ENCODE assay signal across 20 cellular contexts in the genomic region with DNA sequence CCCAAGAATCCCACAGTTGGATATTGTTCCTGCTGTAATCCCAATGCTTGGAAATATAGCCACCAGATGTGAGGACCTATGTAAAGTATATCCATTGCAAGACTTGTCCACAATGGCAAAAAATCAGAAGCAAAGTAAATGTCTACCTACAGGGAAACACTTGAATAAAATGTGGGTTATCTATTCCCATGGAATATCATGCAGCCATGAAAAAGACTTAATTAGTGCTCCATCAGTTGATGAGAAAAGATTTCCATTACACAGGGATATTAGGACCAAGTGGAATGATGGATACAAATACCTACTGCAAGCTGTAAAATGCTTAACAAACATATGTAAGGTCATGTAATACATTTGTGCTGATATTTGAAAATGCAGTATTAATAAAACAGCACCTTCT.
DNase-seq lines count a peak whose midpoint lies in the region; ATAC-seq, FAIRE-seq and TF ChIP-seq lines count a peak whose summit lies in the region.
"Had no signal": no experiment of that assay in that cellular context is flagged by ENCODE, and none has a peak within 500 bp of the region (broad histone marks: within the 10 kb centered on the region; RNA-seq: fewer than 3 reads in every experiment).

No MANE protein-coding gene starts in this region.

- no peaks in the 10 kb centered on the region for H3K79me2 ChIP-seq in K562 (ENCODE audit: control insufficient read depth, insufficient read depth, low read length)

- no peak overlapping the region for H3K4me3 ChIP-seq in K562
- H3K4me3 ChIP-seq: BLaER1 had no signal

- no peak for TF ChIP-seq CTCF in K562 (IDR thresholded peaks at IDR 0.05 in 2 of 3, conservative IDR thresholded peaks at IDR 0.05 in 1 of 3; ENCODE audit: insufficient read depth in 2 of 3, low read depth in 1 of 3, low read length in 3 of 3)

- ATAC-seq in K562 = no peak
- ATAC-seq in HG03354 (IDR thresholded peaks at IDR 0.05; ENCODE audit: poor library complexity, severe bottlenecking, unreplicated experiment) = no peak

- no peaks in the 10 kb centered on the region for H3K9me1 ChIP-seq in K562 (ENCODE audit: control insufficient read depth, insufficient read depth, low read length)

- H3K9ac ChIP-seq in K562 (ENCODE audit: insufficient read depth in 1 of 2, low read depth in 2 of 2, low read length in 2 of 2) = no peak overlapping the region
- H3K9ac ChIP-seq: BLaER1 had no signal

- H3K36me3 ChIP-seq in K562 (ENCODE audit: control insufficient read depth, insufficient read depth, low read length) = no peaks in the 10 kb centered on the region; the same call in 2 of the 3 replicates

- FAIRE-seq in H54 (lab: Jason Lieb, UNC) (peak; percentile 62), K562 (lab: Jason Lieb, UNC) (no peak)
- FAIRE-seq: A204.1, G401.6, GM12891, GM19239 had no signal

- in situ Hi-C loops in K562 (cut with MboI) = no loop called here

- no peak overlapping the region for H2AFZ ChIP-seq in K562 (ENCODE audit: low read depth, low read length)

- H3K4me2 ChIP-seq in K562 (ENCODE audit: insufficient read depth, low read length) = no peak overlapping the region
- H3K4me2 ChIP-seq: BLaER1 had no signal

- H4K20me1 ChIP-seq in K562 (replicated peaks; ENCODE audit: control insufficient read depth, insufficient read depth, low read length) = no peaks in the 10 kb centered on the region
- H4K20me1 ChIP-seq: BLaER1 had no signal

- no peak for TF ChIP-seq EP300 in K562 (IDR thresholded peaks at IDR 0.05; ENCODE audit: low read length)

- BruUV-seq in K562 (replicated peaks; lab: Mats Ljungman, UMichigan) = no TSS peak

- H3K27me3 ChIP-seq in K562 (ENCODE audit: control insufficient read depth in 2 of 2, insufficient read depth in 2 of 2, low read length in 2 of 2) = no peaks in the 10 kb centered on the region
- H3K27me3 ChIP-seq: BE2C, BLaER1 had no signal

- POLR2A ChIA-PET in K562 (lab: Yijun Ruan, JAX) = interaction anchor here (0.6 to 1.5 kb wide), 2 partner anchors 17 to 21 kb away, joined by 3 to 4 read pairs; no protein-coding TSS in a partner anchor

- TF ChIP-seq RAD21 in K562 (CRISPR knock-in tag; conservative IDR thresholded peaks at IDR 0.05 in 1 of 2, IDR thresholded peaks at IDR 0.05 in 1 of 2) = no peak

- no peaks in the 10 kb centered on the region for H3K9me3 ChIP-seq in K562 (replicated peaks; ENCODE audit: control insufficient read depth, insufficient read depth, low read depth, low read length)
- H3K9me3 ChIP-seq: BE2C, BLaER1 had no signal

- H3K4me1 ChIP-seq in K562 (replicated peaks in 1 of 2; ENCODE audit: control insufficient read depth in 2 of 2, insufficient read depth in 2 of 2, low read length in 2 of 2) = peaks cover 0 to 3% of the 10 kb centered on the region in 2 experiments; a peak in 1 of 5 replicates
- H3K4me1 ChIP-seq: BE2C, BLaER1 had no signal

- DNase-seq in H54 (ENCODE audit: insufficient read length, low spot score) = no peak
- DNase-seq in K562 (ENCODE audit: extremely low read depth in 1 of 4, low spot score in 3 of 4) = no peak
- DNase-seq in NCI-H82 (lab: John Stamatoyannopoulos, UW) = no peak
- DNase-seq in hypothalamus (lab: John Stamatoyannopoulos, UW) = no peak
- DNase-seq: 8988T; ACHN; BE2C; C1 segment of cervical spinal cord; CD4-positive, alpha-beta memory T cell; CD4-positive, CD25-positive, alpha-beta regulatory T cell; CD8-positive, alpha-beta memory T cell; COR-L47; DMS79 treated with DMSO at 0.1 percent for 48 hours; GF-D8 had no signal

- CTCF ChIA-PET in K562 (lab: Yijun Ruan, JAX; ENCODE audit: low intra/inter-chr PET ratio) = no interaction called here

- no peak for TF ChIP-seq POLR2A in H54 (IDR thresholded peaks at IDR 0.05; ENCODE audit: low read depth, low read length)
- no peak for TF ChIP-seq POLR2A in K562 (conservative IDR thresholded peaks at IDR 0.05)

- intact Hi-C loops in K562 (cut with micrococcal nuclease) = no loop called here

- H3K27ac ChIP-seq in K562 (ENCODE audit: extremely low read depth, low read depth, low read length) = no peak overlapping the region
- H3K27ac ChIP-seq: BLaER1 had no signal

TF ChIP-seq in K562, 482 proteins besides CTCF, POLR2A, EP300 and RAD21:
- TF ChIP-seq ZNF609 (CRISPR knock-in tag; IDR thresholded peaks at IDR 0.05; ENCODE audit: borderline replicate concordance) (no peak), ZNF263 (CRISPR knock-in tag; IDR thresholded peaks at IDR 0.05; ENCODE audit: borderline replicate concordance) (no peak), ZNF146 (CRISPR knock-in tag; IDR thresholded peaks at IDR 0.05; ENCODE audit: unreplicated experiment) (peak; percentile 85), RBM25 (IDR thresholded peaks at IDR 0.05; ENCODE audit: low read depth, low read length, severe bottlenecking) (peak; percentile 32), DMBX1 (CRISPR knock-in tag; IDR thresholded peaks at IDR 0.05; ENCODE audit: borderline replicate concordance) (no peak), KAT2B (IDR thresholded peaks at IDR 0.05; ENCODE audit: low read depth, low read length) (no peak), BCL6 (CRISPR knock-in tag; IDR thresholded peaks at IDR 0.05) (no peak), ZC3H4 (CRISPR knock-in tag; IDR thresholded peaks at IDR 0.05; ENCODE audit: borderline replicate concordance) (no peak), ZNF253 (CRISPR knock-in tag; conservative IDR thresholded peaks at IDR 0.05) (no peak), KHSRP (IDR thresholded peaks at IDR 0.05) (no peak)
- TF ChIP-seq, protein P1, sequence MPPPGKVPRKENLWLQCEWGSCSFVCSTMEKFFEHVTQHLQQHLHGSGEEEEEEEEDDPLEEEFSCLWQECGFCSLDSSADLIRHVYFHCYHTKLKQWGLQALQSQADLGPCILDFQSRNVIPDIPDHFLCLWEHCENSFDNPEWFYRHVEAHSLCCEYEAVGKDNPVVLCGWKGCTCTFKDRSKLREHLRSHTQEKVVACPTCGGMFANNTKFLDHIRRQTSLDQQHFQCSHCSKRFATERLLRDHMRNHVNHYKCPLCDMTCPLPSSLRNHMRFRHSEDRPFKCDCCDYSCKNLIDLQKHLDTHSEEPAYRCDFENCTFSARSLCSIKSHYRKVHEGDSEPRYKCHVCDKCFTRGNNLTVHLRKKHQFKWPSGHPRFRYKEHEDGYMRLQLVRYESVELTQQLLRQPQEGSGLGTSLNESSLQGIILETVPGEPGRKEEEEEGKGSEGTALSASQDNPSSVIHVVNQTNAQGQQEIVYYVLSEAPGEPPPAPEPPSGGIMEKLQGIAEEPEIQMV (tag; conservative IDR thresholded peaks at IDR 0.05; ENCODE audit: low read depth) = no peak
- TF ChIP-seq, protein P2, sequence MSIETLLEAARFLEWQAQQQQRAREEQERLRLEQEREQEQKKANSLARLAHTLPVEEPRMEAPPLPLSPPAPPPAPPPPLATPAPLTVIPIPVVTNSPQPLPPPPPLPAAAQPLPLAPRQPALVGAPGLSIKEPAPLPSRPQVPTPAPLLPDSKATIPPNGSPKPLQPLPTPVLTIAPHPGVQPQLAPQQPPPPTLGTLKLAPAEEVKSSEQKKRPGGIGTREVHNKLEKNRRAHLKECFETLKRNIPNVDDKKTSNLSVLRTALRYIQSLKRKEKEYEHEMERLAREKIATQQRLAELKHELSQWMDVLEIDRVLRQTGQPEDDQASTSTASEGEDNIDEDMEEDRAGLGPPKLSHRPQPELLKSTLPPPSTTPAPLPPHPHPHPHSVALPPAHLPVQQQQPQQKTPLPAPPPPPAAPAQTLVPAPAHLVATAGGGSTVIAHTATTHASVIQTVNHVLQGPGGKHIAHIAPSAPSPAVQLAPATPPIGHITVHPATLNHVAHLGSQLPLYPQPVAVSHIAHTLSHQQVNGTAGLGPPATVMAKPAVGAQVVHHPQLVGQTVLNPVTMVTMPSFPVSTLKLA (conservative IDR thresholded peaks at IDR 0.05) = no peak
